ENCODE assay signal across 1 cellular context in the genomic region with DNA sequence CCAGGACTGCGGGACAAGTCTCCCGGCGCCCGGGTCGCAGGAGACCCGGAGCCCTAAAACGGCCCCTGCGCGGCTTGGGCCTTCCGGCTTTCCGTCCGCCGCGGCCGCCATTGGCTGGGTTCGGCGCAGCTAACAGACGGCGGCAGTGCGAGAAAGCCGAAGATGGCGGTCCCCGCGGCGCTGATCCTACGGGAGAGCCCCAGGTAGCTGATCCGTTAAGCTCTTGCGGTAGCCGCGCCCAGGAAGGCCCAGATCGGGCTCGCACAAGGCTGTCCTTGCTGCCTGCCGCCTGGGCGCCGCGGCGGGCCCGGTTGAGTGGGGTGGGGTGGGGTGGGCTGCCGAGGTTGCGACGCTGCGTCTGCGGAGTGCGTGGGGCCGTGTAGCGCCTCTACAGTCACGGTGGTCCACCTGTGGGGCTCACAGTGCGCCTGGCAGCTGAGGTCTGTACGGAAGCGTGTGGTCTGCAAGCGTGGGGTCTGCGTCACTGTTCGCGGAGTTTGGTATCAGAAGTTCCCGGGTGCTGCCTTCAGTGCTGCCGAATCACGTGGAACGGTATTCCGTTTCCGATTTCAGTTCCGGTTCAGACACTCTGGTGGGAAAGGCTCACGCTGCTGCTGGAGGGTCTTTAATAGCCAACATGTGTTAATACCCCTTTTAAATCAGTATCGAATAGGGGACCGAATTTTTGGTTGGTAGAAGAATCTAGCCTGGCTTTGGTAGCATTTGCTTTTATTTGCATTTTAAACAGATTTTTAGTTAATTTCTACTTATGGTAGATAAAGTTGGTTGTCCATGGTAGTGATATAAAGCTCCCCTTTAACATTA.
A peak's percentile ranks its signal among the peaks of the same experiment; 100 is the strongest.
TF ChIP-seq lines count a peak whose summit lies in the region.

TSS of gene COMMD10 (plus strand) at position 135 of the 825 bp plus-strand sequence.

TF ChIP-seq in HepG2, 621 proteins besides CTCF, POLR2A, EP300 and RAD21 (continued from another document and continues in another):
- TF ChIP-seq ZEB1 (IDR thresholded peaks at IDR 0.05; ENCODE audit: insufficient replicate concordance, low read depth) (no peak), ZSCAN25 (CRISPR knock-in tag; IDR thresholded peaks at IDR 0.05) (peak; percentile 28; the same call in 1 of the 2 replicates), ZSCAN20 (CRISPR knock-in tag; IDR thresholded peaks at IDR 0.05; ENCODE audit: borderline replicate concordance) (no peak), ZNF646 (CRISPR knock-in tag; IDR thresholded peaks at IDR 0.05) (no peak), NFE2L1 (CRISPR knock-in tag; IDR thresholded peaks at IDR 0.05; ENCODE audit: borderline replicate concordance) (peak; percentile 51; the same call in 1 of the 2 replicates), ZNF446 (CRISPR knock-in tag; IDR thresholded peaks at IDR 0.05) (no peak), HOXD1 (CRISPR knock-in tag; IDR thresholded peaks at IDR 0.05) (0 out of 2 replicates have a peak, but pooled peaks have one; percentile 73), ZNF234 (CRISPR knock-in tag; conservative IDR thresholded peaks at IDR 0.05) (no peak), CEBPZ (IDR thresholded peaks at IDR 0.05; ENCODE audit: low read length) (no peak), GTF3A (CRISPR knock-in tag; conservative IDR thresholded peaks at IDR 0.05) (no peak), ZNF678 (CRISPR knock-in tag; IDR thresholded peaks at IDR 0.05) (no peak), ELF1 (CRISPR knock-in tag; IDR thresholded peaks at IDR 0.05) (peak; percentile 63), ZNF816 (CRISPR knock-in tag; IDR thresholded peaks at IDR 0.05; ENCODE audit: borderline replicate concordance) (0 out of 2 replicates have a peak, but pooled peaks have one; percentile 13), ZFAT (CRISPR knock-in tag; conservative IDR thresholded peaks at IDR 0.05) (0 out of 2 replicates have a peak, but pooled peaks have one; percentile 22), MXI1 (IDR thresholded peaks at IDR 0.05; ENCODE audit: borderline replicate concordance, low read depth, low read length) (peak; percentile 60; the same call in 2 of the 3 replicates), HBP1 (CRISPR knock-in tag; IDR thresholded peaks at IDR 0.05; ENCODE audit: low read depth) (no peak), ZNF24 (IDR thresholded peaks at IDR 0.05) (no peak), MAFG (CRISPR knock-in tag; IDR thresholded peaks at IDR 0.05) (no peak), E2F2 (CRISPR knock-in tag; IDR thresholded peaks at IDR 0.05; ENCODE audit: borderline replicate concordance) (no peak), NONO (IDR thresholded peaks at IDR 0.05) (no peak), NONO (CRISPR knock-in tag; conservative IDR thresholded peaks at IDR 0.05) (peak; percentile 77; the same call in 1 of the 2 replicates), ZNF10 (CRISPR knock-in tag; IDR thresholded peaks at IDR 0.05; ENCODE audit: borderline replicate concordance, low read depth) (no peak), ZNF350 (CRISPR knock-in tag; IDR thresholded peaks at IDR 0.05; ENCODE audit: borderline replicate concordance, low read depth) (peak; percentile 89), ZNF530 (CRISPR knock-in tag; IDR thresholded peaks at IDR 0.05; ENCODE audit: low read depth) (no peak), RFXAP (CRISPR knock-in tag; IDR thresholded peaks at IDR 0.05; ENCODE audit: borderline replicate concordance) (no peak), ZNF792 (CRISPR knock-in tag; IDR thresholded peaks at IDR 0.05) (no peak), CREBL2 (CRISPR knock-in tag; IDR thresholded peaks at IDR 0.05; ENCODE audit: borderline replicate concordance) (peak; percentile 36; the same call in 1 of the 2 replicates), NFATC3 (CRISPR knock-in tag; IDR thresholded peaks at IDR 0.05) (no peak), NR2F1 (CRISPR knock-in tag; IDR thresholded peaks at IDR 0.05) (no peak), HMG20B (CRISPR knock-in tag; conservative IDR thresholded peaks at IDR 0.05) (no peak), ZNF564 (CRISPR knock-in tag; IDR thresholded peaks at IDR 0.05) (peak; percentile 73; the same call in 1 of the 2 replicates), NCOA5 (CRISPR knock-in tag; IDR thresholded peaks at IDR 0.05) (no peak), NAIF1 (CRISPR knock-in tag; IDR thresholded peaks at IDR 0.05; ENCODE audit: borderline replicate concordance) (no peak; the same call in none of the 2 replicates), MXD4 (CRISPR knock-in tag; IDR thresholded peaks at IDR 0.05) (peak; percentile 83), KLF12 (CRISPR knock-in tag; IDR thresholded peaks at IDR 0.05; ENCODE audit: borderline replicate concordance) (no peak), KLF15 (CRISPR knock-in tag; IDR thresholded peaks at IDR 0.05; ENCODE audit: borderline replicate concordance) (peak; percentile 26; the same call in 1 of the 2 replicates), HNRNPH1 (optimal IDR thresholded peaks at IDR 0.05; ENCODE audit: low read depth, low read length) (no peak), TCF12 (IDR thresholded peaks at IDR 0.05) (no peak), TCF12 (CRISPR knock-in tag; IDR thresholded peaks at IDR 0.05) (no peak), ZNF780A (CRISPR knock-in tag; IDR thresholded peaks at IDR 0.05) (0 out of 2 replicates have a peak, but pooled peaks have one; percentile 26), YEATS4 (CRISPR knock-in tag; IDR thresholded peaks at IDR 0.05; ENCODE audit: borderline replicate concordance) (peak; percentile 88), CENPT (CRISPR knock-in tag; IDR thresholded peaks at IDR 0.05; ENCODE audit: low read depth) (no peak), FOXM1 (CRISPR knock-in tag; IDR thresholded peaks at IDR 0.05) (no peak), ZNF660 (CRISPR knock-in tag; IDR thresholded peaks at IDR 0.05; ENCODE audit: borderline replicate concordance, low read depth) (no peak), NKX3-1 (CRISPR knock-in tag; IDR thresholded peaks at IDR 0.05) (no peak), ZNF691 (CRISPR knock-in tag; IDR thresholded peaks at IDR 0.05; ENCODE audit: borderline replicate concordance, low read depth) (no peak), EED (CRISPR knock-in tag; IDR thresholded peaks at IDR 0.05) (0 out of 2 replicates have a peak, but pooled peaks have one; percentile 75), ZMYM2 (CRISPR knock-in tag; IDR thresholded peaks at IDR 0.05) (no peak)
- TF ChIP-seq, protein P1, sequence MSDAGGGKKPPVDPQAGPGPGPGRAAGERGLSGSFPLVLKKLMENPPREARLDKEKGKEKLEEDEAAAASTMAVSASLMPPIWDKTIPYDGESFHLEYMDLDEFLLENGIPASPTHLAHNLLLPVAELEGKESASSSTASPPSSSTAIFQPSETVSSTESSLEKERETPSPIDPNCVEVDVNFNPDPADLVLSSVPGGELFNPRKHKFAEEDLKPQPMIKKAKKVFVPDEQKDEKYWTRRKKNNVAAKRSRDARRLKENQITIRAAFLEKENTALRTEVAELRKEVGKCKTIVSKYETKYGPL (CRISPR knock-in tag; IDR thresholded peaks at IDR 0.05): peak; percentile 41; the same call in 1 of the 2 replicates
- TF ChIP-seq, protein P2, sequence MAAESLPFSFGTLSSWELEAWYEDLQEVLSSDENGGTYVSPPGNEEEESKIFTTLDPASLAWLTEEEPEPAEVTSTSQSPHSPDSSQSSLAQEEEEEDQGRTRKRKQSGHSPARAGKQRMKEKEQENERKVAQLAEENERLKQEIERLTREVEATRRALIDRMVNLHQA (CRISPR knock-in tag; IDR thresholded peaks at IDR 0.05): no peak
